ENCODE assay signal across 1 cellular context in the genomic region with DNA sequence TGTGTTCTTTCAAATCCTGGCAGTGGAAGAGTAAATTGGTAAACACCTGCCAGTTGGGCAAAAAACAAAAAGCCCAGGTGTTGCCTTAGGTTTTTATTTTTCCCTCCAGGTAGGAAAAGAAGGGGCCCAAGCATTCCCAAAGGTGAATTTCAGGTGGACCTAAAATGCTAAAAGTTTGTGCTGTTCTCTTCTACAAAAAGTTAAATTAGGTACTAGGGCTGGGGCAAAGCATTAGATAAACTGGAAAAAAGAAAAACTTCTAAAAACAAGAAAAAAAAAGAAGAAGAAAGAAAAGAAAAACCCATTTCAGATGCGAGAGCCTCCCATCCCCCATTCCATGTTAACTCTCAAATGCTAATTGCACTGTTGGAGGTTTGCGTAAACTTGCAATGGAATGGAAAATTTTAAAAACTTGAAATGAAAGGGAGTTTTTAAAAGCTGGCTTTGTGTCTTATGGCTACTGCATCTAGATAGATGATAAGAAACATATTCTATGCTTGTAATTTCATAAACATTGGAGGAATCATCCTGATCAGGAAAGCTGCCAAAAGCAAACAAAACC.
TF ChIP-seq lines count a peak whose summit lies in the region.

No MANE protein-coding gene starts in this region.

TF ChIP-seq in WTC11, 78 proteins besides CTCF, POLR2A, EP300 and RAD21 (continued from another document):
- TF ChIP-seq, protein P1, sequence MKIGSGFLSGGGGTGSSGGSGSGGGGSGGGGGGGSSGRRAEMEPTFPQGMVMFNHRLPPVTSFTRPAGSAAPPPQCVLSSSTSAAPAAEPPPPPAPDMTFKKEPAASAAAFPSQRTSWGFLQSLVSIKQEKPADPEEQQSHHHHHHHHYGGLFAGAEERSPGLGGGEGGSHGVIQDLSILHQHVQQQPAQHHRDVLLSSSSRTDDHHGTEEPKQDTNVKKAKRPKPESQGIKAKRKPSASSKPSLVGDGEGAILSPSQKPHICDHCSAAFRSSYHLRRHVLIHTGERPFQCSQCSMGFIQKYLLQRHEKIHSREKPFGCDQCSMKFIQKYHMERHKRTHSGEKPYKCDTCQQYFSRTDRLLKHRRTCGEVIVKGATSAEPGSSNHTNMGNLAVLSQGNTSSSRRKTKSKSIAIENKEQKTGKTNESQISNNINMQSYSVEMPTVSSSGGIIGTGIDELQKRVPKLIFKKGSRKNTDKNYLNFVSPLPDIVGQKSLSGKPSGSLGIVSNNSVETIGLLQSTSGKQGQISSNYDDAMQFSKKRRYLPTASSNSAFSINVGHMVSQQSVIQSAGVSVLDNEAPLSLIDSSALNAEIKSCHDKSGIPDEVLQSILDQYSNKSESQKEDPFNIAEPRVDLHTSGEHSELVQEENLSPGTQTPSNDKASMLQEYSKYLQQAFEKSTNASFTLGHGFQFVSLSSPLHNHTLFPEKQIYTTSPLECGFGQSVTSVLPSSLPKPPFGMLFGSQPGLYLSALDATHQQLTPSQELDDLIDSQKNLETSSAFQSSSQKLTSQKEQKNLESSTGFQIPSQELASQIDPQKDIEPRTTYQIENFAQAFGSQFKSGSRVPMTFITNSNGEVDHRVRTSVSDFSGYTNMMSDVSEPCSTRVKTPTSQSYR (CRISPR knock-in tag; IDR thresholded peaks at IDR 0.05): no peak
- TF ChIP-seq NR3C1 (CRISPR knock-in tag; conservative IDR thresholded peaks at IDR 0.05; ENCODE audit: low read depth) (no peak), ZNF219 (CRISPR knock-in tag; IDR thresholded peaks at IDR 0.05; ENCODE audit: borderline replicate concordance) (no peak), ZNF416 (CRISPR knock-in tag; IDR thresholded peaks at IDR 0.05) (no peak), ZNF121 (CRISPR knock-in tag; IDR thresholded peaks at IDR 0.05) (no peak)
- TF ChIP-seq, protein P2, sequence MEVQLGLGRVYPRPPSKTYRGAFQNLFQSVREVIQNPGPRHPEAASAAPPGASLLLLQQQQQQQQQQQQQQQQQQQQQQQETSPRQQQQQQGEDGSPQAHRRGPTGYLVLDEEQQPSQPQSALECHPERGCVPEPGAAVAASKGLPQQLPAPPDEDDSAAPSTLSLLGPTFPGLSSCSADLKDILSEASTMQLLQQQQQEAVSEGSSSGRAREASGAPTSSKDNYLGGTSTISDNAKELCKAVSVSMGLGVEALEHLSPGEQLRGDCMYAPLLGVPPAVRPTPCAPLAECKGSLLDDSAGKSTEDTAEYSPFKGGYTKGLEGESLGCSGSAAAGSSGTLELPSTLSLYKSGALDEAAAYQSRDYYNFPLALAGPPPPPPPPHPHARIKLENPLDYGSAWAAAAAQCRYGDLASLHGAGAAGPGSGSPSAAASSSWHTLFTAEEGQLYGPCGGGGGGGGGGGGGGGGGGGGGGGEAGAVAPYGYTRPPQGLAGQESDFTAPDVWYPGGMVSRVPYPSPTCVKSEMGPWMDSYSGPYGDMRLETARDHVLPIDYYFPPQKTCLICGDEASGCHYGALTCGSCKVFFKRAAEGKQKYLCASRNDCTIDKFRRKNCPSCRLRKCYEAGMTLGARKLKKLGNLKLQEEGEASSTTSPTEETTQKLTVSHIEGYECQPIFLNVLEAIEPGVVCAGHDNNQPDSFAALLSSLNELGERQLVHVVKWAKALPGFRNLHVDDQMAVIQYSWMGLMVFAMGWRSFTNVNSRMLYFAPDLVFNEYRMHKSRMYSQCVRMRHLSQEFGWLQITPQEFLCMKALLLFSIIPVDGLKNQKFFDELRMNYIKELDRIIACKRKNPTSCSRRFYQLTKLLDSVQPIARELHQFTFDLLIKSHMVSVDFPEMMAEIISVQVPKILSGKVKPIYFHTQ (CRISPR knock-in tag; IDR thresholded peaks at IDR 0.05): no peak
- TF ChIP-seq, protein P3, sequence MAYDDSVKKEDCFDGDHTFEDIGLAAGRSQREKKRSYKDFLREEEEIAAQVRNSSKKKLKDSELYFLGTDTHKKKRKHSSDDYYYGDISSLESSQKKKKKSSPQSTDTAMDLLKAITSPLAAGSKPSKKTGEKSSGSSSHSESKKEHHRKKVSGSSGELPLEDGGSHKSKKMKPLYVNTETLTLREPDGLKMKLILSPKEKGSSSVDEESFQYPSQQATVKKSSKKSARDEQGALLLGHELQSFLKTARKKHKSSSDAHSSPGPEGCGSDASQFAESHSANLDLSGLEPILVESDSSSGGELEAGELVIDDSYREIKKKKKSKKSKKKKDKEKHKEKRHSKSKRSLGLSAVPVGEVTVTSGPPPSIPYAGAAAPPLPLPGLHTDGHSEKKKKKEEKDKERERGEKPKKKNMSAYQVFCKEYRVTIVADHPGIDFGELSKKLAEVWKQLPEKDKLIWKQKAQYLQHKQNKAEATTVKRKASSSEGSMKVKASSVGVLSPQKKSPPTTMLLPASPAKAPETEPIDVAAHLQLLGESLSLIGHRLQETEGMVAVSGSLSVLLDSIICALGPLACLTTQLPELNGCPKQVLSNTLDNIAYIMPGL (CRISPR knock-in tag; IDR thresholded peaks at IDR 0.05): no peak
